Comparison of ENCODE assay signal across 1 cellular context in genomic region chr6:34718867-34719441, GRCh38.
TF ChIP-seq lines count a peak whose summit lies in the region.

No MANE protein-coding gene starts in this region.

TF ChIP-seq in HepG2, 621 proteins besides CTCF, POLR2A, EP300 and RAD21 (continued from another document):
- TF ChIP-seq, protein P1, sequence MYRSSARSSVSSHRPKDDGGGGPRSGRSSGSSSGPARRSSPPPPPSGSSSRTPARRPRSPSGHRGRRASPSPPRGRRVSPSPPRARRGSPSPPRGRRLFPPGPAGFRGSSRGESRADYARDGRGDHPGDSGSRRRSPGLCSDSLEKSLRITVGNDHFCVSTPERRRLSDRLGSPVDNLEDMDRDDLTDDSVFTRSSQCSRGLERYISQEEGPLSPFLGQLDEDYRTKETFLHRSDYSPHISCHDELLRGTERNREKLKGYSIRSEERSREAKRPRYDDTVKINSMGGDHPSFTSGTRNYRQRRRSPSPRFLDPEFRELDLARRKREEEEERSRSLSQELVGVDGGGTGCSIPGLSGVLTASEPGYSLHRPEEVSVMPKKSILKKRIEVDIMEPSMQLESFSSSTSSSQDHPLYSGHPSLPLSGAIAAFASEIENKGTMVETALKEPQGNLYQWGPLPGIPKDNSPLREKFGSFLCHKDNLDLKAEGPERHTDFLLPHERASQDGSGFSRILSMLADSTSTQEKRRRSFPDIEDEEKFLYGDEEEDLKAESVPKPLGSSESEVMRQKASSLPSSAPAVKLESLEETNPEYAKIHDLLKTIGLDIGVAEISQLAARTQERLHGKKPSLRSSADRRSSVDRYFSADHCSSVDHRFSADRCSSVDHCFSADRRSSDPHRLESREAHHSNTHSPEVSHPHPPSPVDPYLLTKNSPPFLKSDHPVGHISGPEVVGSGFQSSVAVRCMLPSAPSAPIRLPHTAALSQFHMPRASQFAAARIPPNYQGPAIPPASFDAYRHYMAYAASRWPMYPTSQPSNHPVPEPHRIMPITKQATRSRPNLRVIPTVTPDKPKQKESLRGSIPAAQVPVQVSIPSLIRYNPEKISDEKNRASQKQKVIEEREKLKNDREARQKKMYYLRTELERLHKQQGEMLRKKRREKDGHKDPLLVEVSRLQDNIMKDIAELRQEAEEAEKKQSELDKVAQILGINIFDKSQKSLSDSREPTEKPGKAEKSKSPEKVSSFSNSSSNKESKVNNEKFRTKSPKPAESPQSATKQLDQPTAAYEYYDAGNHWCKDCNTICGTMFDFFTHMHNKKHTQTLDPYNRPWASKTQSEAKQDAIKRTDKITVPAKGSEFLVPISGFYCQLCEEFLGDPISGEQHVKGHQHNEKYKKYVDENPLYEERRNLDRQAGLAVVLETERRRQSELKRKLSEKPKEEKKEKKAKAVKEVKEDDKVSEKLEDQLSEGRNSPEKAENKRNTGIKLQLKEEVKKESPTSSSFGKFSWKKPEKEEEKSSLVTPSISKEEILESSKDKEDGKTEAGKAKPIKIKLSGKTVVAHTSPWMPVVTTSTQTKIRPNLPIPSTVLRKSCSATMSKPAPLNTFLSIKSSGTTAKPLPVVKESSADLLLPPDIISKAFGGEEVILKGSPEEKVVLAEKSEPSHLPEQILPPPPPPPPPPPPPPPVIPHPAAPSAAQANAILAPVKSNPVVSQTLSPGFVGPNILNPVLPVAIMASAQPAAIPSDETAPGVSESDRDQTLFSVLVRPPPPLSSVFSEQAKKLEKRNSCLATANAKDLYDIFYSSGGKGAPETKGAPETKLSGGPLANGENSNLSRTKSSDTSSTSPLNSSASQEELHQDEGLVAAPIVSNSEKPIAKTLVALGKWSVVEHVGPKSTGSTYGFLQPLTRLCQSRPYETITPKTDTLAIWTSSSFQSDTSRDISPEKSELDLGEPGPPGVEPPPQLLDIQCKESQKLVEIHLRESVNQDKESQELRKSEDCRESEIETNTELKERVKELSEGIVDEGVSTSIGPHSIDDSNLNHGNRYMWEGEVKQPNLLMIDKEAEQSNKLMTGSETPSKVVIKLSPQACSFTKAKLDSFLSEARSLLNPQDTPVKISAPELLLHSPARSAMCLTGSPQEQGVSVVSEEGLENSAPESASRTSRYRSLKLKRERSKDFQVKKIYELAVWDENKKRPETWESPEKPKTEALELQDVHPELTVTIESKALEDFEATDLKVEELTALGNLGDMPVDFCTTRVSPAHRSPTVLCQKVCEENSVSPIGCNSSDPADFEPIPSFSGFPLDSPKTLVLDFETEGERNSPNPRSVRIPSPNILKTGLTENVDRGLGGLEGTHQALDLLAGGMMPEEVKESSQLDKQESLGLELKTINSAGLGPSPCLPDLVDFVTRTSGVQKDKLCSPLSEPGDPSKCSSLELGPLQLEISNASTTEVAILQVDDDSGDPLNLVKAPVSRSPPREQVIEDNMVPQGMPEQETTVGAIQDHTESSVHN (CRISPR knock-in tag; IDR thresholded peaks at IDR 0.05), result no peak
- TF ChIP-seq, protein P2, sequence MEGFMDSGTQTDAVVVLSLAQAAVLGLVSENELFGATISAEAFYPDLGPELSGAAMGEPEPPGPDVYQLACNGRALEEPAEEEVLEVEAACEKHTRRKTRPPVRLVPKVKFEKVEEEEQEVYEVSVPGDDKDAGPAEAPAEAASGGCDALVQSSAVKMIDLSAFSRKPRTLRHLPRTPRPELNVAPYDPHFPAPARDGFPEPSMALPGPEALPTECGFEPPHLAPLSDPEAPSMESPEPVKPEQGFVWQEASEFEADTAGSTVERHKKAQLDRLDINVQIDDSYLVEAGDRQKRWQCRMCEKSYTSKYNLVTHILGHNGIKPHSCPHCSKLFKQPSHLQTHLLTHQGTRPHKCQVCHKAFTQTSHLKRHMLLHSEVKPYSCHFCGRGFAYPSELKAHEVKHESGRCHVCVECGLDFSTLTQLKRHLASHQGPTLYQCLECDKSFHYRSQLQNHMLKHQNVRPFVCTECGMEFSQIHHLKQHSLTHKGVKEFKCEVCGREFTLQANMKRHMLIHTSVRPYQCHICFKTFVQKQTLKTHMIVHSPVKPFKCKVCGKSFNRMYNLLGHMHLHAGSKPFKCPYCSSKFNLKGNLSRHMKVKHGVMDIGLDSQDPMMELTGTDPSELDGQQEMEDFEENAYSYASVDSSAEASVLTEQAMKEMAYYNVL (CRISPR knock-in tag; IDR thresholded peaks at IDR 0.05; ENCODE audit: borderline replicate concordance), result no peak
- TF ChIP-seq HDAC6 (IDR thresholded peaks at IDR 0.05; ENCODE audit: low read depth, low read length) (no peak), ZSCAN20 (CRISPR knock-in tag; IDR thresholded peaks at IDR 0.05; ENCODE audit: borderline replicate concordance) (no peak), ZBTB7A (CRISPR knock-in tag; IDR thresholded peaks at IDR 0.05) (no peak), ZNF124 (CRISPR knock-in tag; IDR thresholded peaks at IDR 0.05) (no peak), ZBTB21 (CRISPR knock-in tag; IDR thresholded peaks at IDR 0.05) (no peak), ZSCAN21 (CRISPR knock-in tag; IDR thresholded peaks at IDR 0.05; ENCODE audit: borderline replicate concordance) (no peak), TCF7L2 (IDR thresholded peaks at IDR 0.05; ENCODE audit: low read depth, low read length) (no peak), ZNF34 (CRISPR knock-in tag; IDR thresholded peaks at IDR 0.05; ENCODE audit: borderline replicate concordance) (no peak), ZKSCAN8 (CRISPR knock-in tag; IDR thresholded peaks at IDR 0.05; ENCODE audit: borderline replicate concordance) (no peak), ZNF20 (CRISPR knock-in tag; IDR thresholded peaks at IDR 0.05) (no peak)
- TF ChIP-seq, protein P3, sequence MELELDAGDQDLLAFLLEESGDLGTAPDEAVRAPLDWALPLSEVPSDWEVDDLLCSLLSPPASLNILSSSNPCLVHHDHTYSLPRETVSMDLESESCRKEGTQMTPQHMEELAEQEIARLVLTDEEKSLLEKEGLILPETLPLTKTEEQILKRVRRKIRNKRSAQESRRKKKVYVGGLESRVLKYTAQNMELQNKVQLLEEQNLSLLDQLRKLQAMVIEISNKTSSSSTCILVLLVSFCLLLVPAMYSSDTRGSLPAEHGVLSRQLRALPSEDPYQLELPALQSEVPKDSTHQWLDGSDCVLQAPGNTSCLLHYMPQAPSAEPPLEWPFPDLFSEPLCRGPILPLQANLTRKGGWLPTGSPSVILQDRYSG (CRISPR knock-in tag; IDR thresholded peaks at IDR 0.05), result no peak
- TF ChIP-seq, protein P4, sequence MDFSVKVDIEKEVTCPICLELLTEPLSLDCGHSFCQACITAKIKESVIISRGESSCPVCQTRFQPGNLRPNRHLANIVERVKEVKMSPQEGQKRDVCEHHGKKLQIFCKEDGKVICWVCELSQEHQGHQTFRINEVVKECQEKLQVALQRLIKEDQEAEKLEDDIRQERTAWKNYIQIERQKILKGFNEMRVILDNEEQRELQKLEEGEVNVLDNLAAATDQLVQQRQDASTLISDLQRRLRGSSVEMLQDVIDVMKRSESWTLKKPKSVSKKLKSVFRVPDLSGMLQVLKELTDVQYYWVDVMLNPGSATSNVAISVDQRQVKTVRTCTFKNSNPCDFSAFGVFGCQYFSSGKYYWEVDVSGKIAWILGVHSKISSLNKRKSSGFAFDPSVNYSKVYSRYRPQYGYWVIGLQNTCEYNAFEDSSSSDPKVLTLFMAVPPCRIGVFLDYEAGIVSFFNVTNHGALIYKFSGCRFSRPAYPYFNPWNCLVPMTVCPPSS (IDR thresholded peaks at IDR 0.05), result no peak
TF ChIP-seq in HepG2: peak in this region for 0.
